Comparison of ENCODE assay signal across 1 cellular context in genomic region chr2:33599175-33599942, GRCh38.
TF ChIP-seq lines count a peak whose summit lies in the region.

Gene FAM98A (minus strand): TSS chr2:33599299. CDS start chr2:33599221, 78 bp downstream.

TF ChIP-seq in HepG2, 621 proteins besides CTCF, POLR2A, EP300 and RAD21 (continued from another document and continues in another):
- TF ChIP-seq ZNF276 (CRISPR knock-in tag; IDR thresholded peaks at IDR 0.05; ENCODE audit: low read depth) = 0 out of 2 replicates have a peak, but pooled peaks have one; percentile 49
- 0 out of 2 replicates have a peak, but pooled peaks have one; percentile 27 for TF ChIP-seq NFATC3 (CRISPR knock-in tag; IDR thresholded peaks at IDR 0.05)
- TF ChIP-seq ZNF773 (CRISPR knock-in tag; IDR thresholded peaks at IDR 0.05; ENCODE audit: borderline replicate concordance) = peak; percentile 57; the same call in 1 of the 2 replicates
- TF ChIP-seq HOMEZ (CRISPR knock-in tag; IDR thresholded peaks at IDR 0.05; ENCODE audit: low read depth) = peak; percentile 75; the same call in 1 of the 2 replicates
- TF ChIP-seq CC2D1A (CRISPR knock-in tag; IDR thresholded peaks at IDR 0.05) = no peak
- TF ChIP-seq FOXM1 (CRISPR knock-in tag; IDR thresholded peaks at IDR 0.05) = no peak
- peak; percentile 70 for TF ChIP-seq ZNF883 (CRISPR knock-in tag; IDR thresholded peaks at IDR 0.05; ENCODE audit: not compliant biosample characterization)
- TF ChIP-seq, protein P1, sequence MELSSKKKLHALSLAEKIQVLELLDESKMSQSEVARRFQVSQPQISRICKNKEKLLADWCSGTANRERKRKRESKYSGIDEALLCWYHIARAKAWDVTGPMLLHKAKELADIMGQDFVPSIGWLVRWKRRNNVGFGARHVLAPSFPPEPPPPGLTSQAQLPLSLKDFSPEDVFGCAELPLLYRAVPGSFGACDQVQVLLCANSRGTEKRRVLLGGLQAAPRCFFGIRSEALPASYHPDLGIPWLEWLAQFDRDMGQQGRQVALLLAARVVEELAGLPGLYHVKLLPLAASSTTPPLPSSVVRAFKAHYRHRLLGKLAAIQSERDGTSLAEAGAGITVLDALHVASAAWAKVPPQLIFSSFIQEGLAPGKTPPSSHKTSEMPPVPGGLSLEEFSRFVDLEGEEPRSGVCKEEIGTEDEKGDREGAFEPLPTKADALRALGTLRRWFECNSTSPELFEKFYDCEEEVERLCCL (CRISPR knock-in tag; IDR thresholded peaks at IDR 0.05; ENCODE audit: borderline replicate concordance) = peak; percentile 98
- peak; percentile 63; the same call in 1 of the 2 replicates for TF ChIP-seq ZNF878 (CRISPR knock-in tag; IDR thresholded peaks at IDR 0.05)
- no peak for TF ChIP-seq SOX13 (IDR thresholded peaks at IDR 0.05)
- TF ChIP-seq SOX13 (CRISPR knock-in tag; conservative IDR thresholded peaks at IDR 0.05 in 1 of 2, IDR thresholded peaks at IDR 0.05 in 1 of 2) = peak in 1 of 2 experiments; percentile 39; a peak in 1 of 4 replicates
- no peak for TF ChIP-seq ZNF138 (CRISPR knock-in tag; IDR thresholded peaks at IDR 0.05; ENCODE audit: low read depth)
- no peak for TF ChIP-seq PRPF4 (IDR thresholded peaks at IDR 0.05; ENCODE audit: low read depth, low read length, poor library complexity, severe bottlenecking)
- no peak for TF ChIP-seq ZNF737 (CRISPR knock-in tag; IDR thresholded peaks at IDR 0.05; ENCODE audit: borderline replicate concordance)
- TF ChIP-seq ZNF558 (CRISPR knock-in tag; IDR thresholded peaks at IDR 0.05; ENCODE audit: borderline replicate concordance) = peak; percentile 74; the same call in 1 of the 2 replicates
- no peak for TF ChIP-seq MLLT10 (CRISPR knock-in tag; IDR thresholded peaks at IDR 0.05)
- TF ChIP-seq MYNN (CRISPR knock-in tag; IDR thresholded peaks at IDR 0.05; ENCODE audit: low read depth) = no peak
- peak; percentile 35; the same call in 1 of the 2 replicates for TF ChIP-seq ZNF451 (CRISPR knock-in tag; IDR thresholded peaks at IDR 0.05)
- TF ChIP-seq ZZZ3 (CRISPR knock-in tag; IDR thresholded peaks at IDR 0.05; ENCODE audit: borderline replicate concordance) = peak; percentile 12
- TF ChIP-seq AHR (CRISPR knock-in tag; IDR thresholded peaks at IDR 0.05) = no peak; the same call in 1 of the 2 replicates
- peak; percentile 80 for TF ChIP-seq BRCA1 (CRISPR knock-in tag; IDR thresholded peaks at IDR 0.05)
- TF ChIP-seq FOSL1 (CRISPR knock-in tag; IDR thresholded peaks at IDR 0.05; ENCODE audit: borderline replicate concordance) = no peak
- TF ChIP-seq, protein P2, sequence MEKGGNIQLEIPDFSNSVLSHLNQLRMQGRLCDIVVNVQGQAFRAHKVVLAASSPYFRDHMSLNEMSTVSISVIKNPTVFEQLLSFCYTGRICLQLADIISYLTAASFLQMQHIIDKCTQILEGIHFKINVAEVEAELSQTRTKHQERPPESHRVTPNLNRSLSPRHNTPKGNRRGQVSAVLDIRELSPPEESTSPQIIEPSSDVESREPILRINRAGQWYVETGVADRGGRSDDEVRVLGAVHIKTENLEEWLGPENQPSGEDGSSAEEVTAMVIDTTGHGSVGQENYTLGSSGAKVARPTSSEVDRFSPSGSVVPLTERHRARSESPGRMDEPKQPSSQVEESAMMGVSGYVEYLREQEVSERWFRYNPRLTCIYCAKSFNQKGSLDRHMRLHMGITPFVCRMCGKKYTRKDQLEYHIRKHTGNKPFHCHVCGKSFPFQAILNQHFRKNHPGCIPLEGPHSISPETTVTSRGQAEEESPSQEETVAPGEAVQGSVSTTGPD (CRISPR knock-in tag; IDR thresholded peaks at IDR 0.05) = no peak
- TF ChIP-seq, protein P3, sequence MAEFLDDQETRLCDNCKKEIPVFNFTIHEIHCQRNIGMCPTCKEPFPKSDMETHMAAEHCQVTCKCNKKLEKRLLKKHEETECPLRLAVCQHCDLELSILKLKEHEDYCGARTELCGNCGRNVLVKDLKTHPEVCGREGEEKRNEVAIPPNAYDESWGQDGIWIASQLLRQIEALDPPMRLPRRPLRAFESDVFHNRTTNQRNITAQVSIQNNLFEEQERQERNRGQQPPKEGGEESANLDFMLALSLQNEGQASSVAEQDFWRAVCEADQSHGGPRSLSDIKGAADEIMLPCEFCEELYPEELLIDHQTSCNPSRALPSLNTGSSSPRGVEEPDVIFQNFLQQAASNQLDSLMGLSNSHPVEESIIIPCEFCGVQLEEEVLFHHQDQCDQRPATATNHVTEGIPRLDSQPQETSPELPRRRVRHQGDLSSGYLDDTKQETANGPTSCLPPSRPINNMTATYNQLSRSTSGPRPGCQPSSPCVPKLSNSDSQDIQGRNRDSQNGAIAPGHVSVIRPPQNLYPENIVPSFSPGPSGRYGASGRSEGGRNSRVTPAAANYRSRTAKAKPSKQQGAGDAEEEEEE (CRISPR knock-in tag; IDR thresholded peaks at IDR 0.05; ENCODE audit: borderline replicate concordance) = no peak
- 0 out of 2 replicates have a peak, but pooled peaks have one; percentile 19 for TF ChIP-seq RXRB (CRISPR knock-in tag; IDR thresholded peaks at IDR 0.05; ENCODE audit: borderline replicate concordance)
- TF ChIP-seq, protein P4, sequence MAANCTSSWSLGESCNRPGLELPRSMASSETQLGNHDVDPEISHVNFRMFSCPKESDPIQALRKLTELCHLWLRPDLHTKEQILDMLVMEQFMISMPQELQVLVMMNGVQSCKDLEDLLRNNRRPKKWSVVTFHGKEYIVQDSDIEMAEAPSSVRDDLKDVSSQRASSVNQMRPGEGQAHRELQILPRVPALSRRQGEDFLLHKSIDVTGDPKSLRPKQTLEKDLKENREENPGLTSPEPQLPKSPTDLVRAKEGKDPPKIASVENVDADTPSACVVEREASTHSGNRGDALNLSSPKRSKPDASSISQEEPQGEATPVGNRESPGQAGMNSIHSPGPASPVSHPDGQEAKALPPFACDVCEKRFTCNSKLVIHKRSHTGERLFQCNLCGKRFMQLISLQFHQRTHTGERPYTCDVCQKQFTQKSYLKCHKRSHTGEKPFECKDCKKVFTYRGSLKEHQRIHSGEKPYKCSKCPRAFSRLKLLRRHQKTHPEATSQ (CRISPR knock-in tag; IDR thresholded peaks at IDR 0.05; ENCODE audit: borderline replicate concordance) = no peak; the same call in 1 of the 2 replicates
- TF ChIP-seq ZBTB40 (IDR thresholded peaks at IDR 0.05) = no peak
- TF ChIP-seq ZBTB40 (CRISPR knock-in tag; IDR thresholded peaks at IDR 0.05) = peak; percentile 60; the same call in 1 of the 2 replicates
- TF ChIP-seq FOSL2 (CRISPR knock-in tag; IDR thresholded peaks at IDR 0.05) = peak; percentile 36; the same call in 1 of the 2 replicates
- peak; percentile 21; the same call in 1 of the 2 replicates for TF ChIP-seq SIN3A (IDR thresholded peaks at IDR 0.05; ENCODE audit: borderline replicate concordance, low read depth, low read length)
- no peak for TF ChIP-seq ZNF549 (CRISPR knock-in tag; IDR thresholded peaks at IDR 0.05)
- TF ChIP-seq, protein P5, sequence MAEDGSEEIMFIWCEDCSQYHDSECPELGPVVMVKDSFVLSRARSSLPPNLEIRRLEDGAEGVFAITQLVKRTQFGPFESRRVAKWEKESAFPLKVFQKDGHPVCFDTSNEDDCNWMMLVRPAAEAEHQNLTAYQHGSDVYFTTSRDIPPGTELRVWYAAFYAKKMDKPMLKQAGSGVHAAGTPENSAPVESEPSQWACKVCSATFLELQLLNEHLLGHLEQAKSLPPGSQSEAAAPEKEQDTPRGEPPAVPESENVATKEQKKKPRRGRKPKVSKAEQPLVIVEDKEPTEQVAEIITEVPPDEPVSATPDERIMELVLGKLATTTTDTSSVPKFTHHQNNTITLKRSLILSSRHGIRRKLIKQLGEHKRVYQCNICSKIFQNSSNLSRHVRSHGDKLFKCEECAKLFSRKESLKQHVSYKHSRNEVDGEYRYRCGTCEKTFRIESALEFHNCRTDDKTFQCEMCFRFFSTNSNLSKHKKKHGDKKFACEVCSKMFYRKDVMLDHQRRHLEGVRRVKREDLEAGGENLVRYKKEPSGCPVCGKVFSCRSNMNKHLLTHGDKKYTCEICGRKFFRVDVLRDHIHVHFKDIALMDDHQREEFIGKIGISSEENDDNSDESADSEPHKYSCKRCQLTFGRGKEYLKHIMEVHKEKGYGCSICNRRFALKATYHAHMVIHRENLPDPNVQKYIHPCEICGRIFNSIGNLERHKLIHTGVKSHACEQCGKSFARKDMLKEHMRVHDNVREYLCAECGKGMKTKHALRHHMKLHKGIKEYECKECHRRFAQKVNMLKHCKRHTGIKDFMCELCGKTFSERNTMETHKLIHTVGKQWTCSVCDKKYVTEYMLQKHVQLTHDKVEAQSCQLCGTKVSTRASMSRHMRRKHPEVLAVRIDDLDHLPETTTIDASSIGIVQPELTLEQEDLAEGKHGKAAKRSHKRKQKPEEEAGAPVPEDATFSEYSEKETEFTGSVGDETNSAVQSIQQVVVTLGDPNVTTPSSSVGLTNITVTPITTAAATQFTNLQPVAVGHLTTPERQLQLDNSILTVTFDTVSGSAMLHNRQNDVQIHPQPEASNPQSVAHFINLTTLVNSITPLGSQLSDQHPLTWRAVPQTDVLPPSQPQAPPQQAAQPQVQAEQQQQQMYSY (CRISPR knock-in tag; IDR thresholded peaks at IDR 0.05) = no peak
- TF ChIP-seq BHLHE40 (IDR thresholded peaks at IDR 0.05; ENCODE audit: low read length) = no peak
- TF ChIP-seq ETV6 (CRISPR knock-in tag; conservative IDR thresholded peaks at IDR 0.05) = peak; percentile 13; the same call in 1 of the 2 replicates
